1 cellular context compared by ENCODE assay signal in the genomic region with DNA sequence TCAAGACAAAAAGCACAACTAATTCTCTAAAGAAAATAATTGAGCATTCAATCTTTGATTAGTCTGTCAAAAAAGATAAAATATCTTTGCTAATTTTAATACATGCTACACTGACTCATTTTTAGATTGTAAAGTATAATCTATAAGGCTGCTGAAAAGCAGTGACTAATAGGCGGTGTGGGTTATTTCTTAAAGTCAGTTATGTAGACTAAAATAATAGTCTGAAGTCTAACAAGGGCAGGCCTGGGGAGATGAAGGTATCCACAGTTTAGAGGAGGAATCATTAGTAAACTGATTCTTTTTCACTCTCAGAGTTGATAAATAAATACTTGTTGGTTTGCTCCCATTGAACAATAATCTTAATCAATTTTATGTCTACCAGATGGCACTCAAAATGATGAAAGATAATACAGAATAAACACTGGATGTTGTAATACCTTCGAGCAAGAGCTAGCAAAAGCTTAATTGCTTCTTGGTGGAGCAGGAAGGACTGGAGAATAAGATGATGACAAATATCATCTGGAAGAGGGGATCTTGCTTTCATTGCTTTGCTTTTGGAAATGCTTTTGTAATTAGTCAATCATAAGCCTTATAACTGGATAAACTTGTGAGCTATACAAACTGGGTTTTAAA.
TF ChIP-seq lines count a peak whose summit lies in the region.

No MANE protein-coding gene starts in this region.

TF ChIP-seq in HEK293, 187 proteins besides CTCF, POLR2A, EP300 and RAD21 (continued from another document):
- TF ChIP-seq SCRT1 (tag by site-specific recombination; IDR thresholded peaks at IDR 0.05; ENCODE audit: borderline replicate concordance), result no peak
- no peak for TF ChIP-seq ZNF112 (tag by site-specific recombination; IDR thresholded peaks at IDR 0.05)
- TF ChIP-seq ZNF121 (tag by site-specific recombination; IDR thresholded peaks at IDR 0.05), result no peak
